Comparison of ENCODE assay signal across 18 cellular contexts in the genomic region with DNA sequence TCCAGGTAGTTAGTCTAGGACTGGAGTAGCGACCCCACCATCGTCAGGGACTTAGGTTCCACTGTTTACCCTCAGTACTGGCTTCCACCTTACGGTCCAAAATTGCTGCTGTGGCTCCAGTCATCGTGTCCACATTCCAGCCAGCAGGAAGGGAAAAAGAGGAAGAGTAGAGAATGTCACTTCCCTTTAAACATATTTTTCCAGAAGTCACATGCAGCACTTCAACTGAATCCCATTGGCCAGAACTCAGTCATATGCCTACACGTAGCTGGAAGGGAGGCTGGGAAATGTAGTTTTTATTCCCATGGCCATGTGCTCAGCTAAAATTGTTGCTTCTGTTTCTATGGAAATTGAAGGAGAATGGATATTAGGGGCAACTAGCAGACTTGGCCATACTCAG.
DNase-seq lines count a peak whose midpoint lies in the region; ATAC-seq lines count a peak whose summit lies in the region.
"Had no signal": no experiment of that assay in that cellular context is flagged by ENCODE, and none has a peak within 500 bp of the region (broad histone marks: within the 10 kb centered on the region; RNA-seq: fewer than 3 reads in every experiment).

No MANE protein-coding gene starts in this region.

- H3K4me2 ChIP-seq in mesendoderm (ENCODE audit: low read length) = no peak overlapping the region

- no peak overlapping the region for H3K4me3 ChIP-seq in mesendoderm (ENCODE audit: low read length)
- H3K4me3 ChIP-seq: heart left ventricle, right atrium auricular region had no signal

- no peak overlapping the region for H2BK5ac ChIP-seq in mesendoderm (ENCODE audit: low read length)

- no peak overlapping the region for H2BK120ac ChIP-seq in mesendoderm (ENCODE audit: low read depth, low read length)

- no peak overlapping the region for H4K5ac ChIP-seq in mesendoderm (ENCODE audit: low read length)

- H2BK15ac ChIP-seq in mesendoderm (replicated peaks; ENCODE audit: low read depth) = no peak overlapping the region

- no peak overlapping the region for H4K8ac ChIP-seq in mesendoderm (ENCODE audit: low read depth, low read length)

- H3K27ac ChIP-seq in mesendoderm (ENCODE audit: low read depth, low read length) = no peak overlapping the region
- H3K27ac ChIP-seq: heart left ventricle, right atrium auricular region had no signal

- H3K79me2 ChIP-seq in mesendoderm (ENCODE audit: control insufficient read depth, insufficient read depth, low read length) = no peaks in the 10 kb centered on the region

- H3K36me3 ChIP-seq in mesendoderm (ENCODE audit: control insufficient read depth, insufficient read depth, low read length) = no peaks in the 10 kb centered on the region
- H3K36me3 ChIP-seq: heart left ventricle, right atrium auricular region had no signal

- ATAC-seq in GM21576 (IDR thresholded peaks at IDR 0.05; ENCODE audit: unreplicated experiment) = no peak
- ATAC-seq: activated CD8-positive, alpha-beta T cell treated with anti-CD3 and anti-CD28 coated beads for 36 hours; heart left ventricle had no signal

- no peaks in the 10 kb centered on the region for H3K4me1 ChIP-seq in mesendoderm (ENCODE audit: control insufficient read depth, low read depth, low read length)
- H3K4me1 ChIP-seq: right atrium auricular region had no signal

- H3K56ac ChIP-seq in mesendoderm (ENCODE audit: low read length) = no peak overlapping the region

- DNase-seq in SIG-M5 treated with dmso at 0.1 percent for 504 hours (lab: John Stamatoyannopoulos, UW; ENCODE audit: unreplicated experiment) = peak; percentile 12
- no peak for DNase-seq in SIG-M5 (lab: John Stamatoyannopoulos, UW)
- DNase-seq in H4 (ENCODE audit: low spot score) = peak; percentile 27
- peak; percentile 31 for DNase-seq in OCI-M1 (lab: John Stamatoyannopoulos, UW)
- DNase-seq in mesendoderm = peak; percentile 53
- DNase-seq in midbrain (lab: John Stamatoyannopoulos, UW) = no peak
- DNase-seq in central memory CD4-positive, alpha-beta T cell = no peak
- DNase-seq: ACHN; activated CD8-positive, alpha-beta T cell treated with anti-CD3 and anti-CD28 coated beads for 36 hours; activated naive CD8-positive, alpha-beta T cell treated with anti-CD3 and anti-CD28 coated beads, Interleukin-2, amount 10 ng/mL, durations not matched to agents 7 days and 5 days; activated T-cell treated with anti-CD3 and anti-CD28 coated beads, Interleukin-2, amount 50 U/mL, for 48 hours; DMS153; heart left ventricle; NCI-H187 treated with DMSO at 0.1 percent for 48 hours; NCI-H510A treated with DMSO at 0.1 percent for 48 hours; substantia nigra had no signal

- H3K27me3 ChIP-seq in mesendoderm (ENCODE audit: insufficient read depth, low read length, poor library complexity) = no peaks in the 10 kb centered on the region
- H3K27me3 ChIP-seq: heart left ventricle, right atrium auricular region had no signal

- H3K79me1 ChIP-seq in mesendoderm (ENCODE audit: low read length) = no peaks in the 10 kb centered on the region

- no peak overlapping the region for H3K18ac ChIP-seq in mesendoderm (ENCODE audit: low read length)

- WGBS in mesendoderm (ENCODE audit: extremely low coverage, insufficient coverage, low lambda C conversion rate) = no CpG with 5 or more reads among the region's 5 CpGs

- no peak overlapping the region for H3K4ac ChIP-seq in mesendoderm (ENCODE audit: low read depth, low read length)

- H3K23ac ChIP-seq in mesendoderm (ENCODE audit: low read length) = no peak overlapping the region

- H3K9ac ChIP-seq in mesendoderm (ENCODE audit: low read length) = no peak overlapping the region

- H2AK5ac ChIP-seq in mesendoderm (ENCODE audit: low read length) = no peak overlapping the region

Comparison
In these comparisons a context has a peak if more than half of its experiments do, and no peak if none do; other contexts are left out.
1. DNase-seq: peak in SIG-M5 treated with dmso at 0.1 percent for 504 hours (single experiment), H4 (single experiment), OCI-M1 (single experiment) and mesendoderm (single experiment); none in SIG-M5 (single experiment), midbrain (single experiment) and central memory CD4-positive, alpha-beta T cell (single experiment).